9 cellular contexts compared by ENCODE assay signal in genomic region chr17:40070895-40071719, GRCh38. TPM values are rescaled to one million over a fixed set of nuclear protein-coding genes. Genes with fewer than 3 reads are reported as not detected.
A peak's percentile ranks its signal among the peaks of the same experiment; 100 is the strongest.
DNase-seq lines count a peak whose midpoint lies in the region; ATAC-seq and TF ChIP-seq lines count a peak whose summit lies in the region.
"Had no signal": no experiment of that assay in that cellular context is flagged by ENCODE, and none has a peak within 500 bp of the region (broad histone marks: within the 10 kb centered on the region; RNA-seq: fewer than 3 reads in every experiment).

No MANE protein-coding gene starts in this region.

- H3K27ac ChIP-seq in GM23248 (no peak overlapping the region), right cardiac atrium (ENCODE audit: low read length) (peak overlapping the region; percentile 76), sigmoid colon (peak overlapping the region; percentile 96 to 99 (median 98))

- H3K4me3 ChIP-seq in GM23248 = no peak overlapping the region
- H3K4me3 ChIP-seq in right cardiac atrium (ENCODE audit: low read length) = no peak overlapping the region
- peak overlapping the region; percentile 4 to 40 (median 36) for H3K4me3 ChIP-seq in sigmoid colon

- peaks cover 49% of the 10 kb centered on the region for H3K79me2 ChIP-seq in GM23248 (ENCODE audit: insufficient read depth)

- no peaks in the 10 kb centered on the region for H3K9me3 ChIP-seq in GM23248 (ENCODE audit: low read depth)
- no peaks in the 10 kb centered on the region for H3K9me3 ChIP-seq in right cardiac atrium (ENCODE audit: control insufficient read depth, low read length)
- no peaks in the 10 kb centered on the region for H3K9me3 ChIP-seq in sigmoid colon

- WGBS in GM23248 (ENCODE audit: low coverage in 1 of 2, low lambda C conversion rate in 2 of 2, missing lambda C conversion rate in 2 of 2), 2 experiments = 37 to 48% methylated on average over 15 to 17 of the region's 17 CpGs
- WGBS in right cardiac atrium = 33% methylated on average over 17 of the region's 17 CpGs
- WGBS in sigmoid colon, 2 donors = 6 to 48% methylated on average over 17 of the region's 17 CpGs

- intact Hi-C loops in right cardiac atrium (cut with DNase I) (no loop called here), sigmoid colon (cut with DNase I) (no loop called here)

- H3K9me2 ChIP-seq in GM23248 (ENCODE audit: insufficient read depth) = no peaks in the 10 kb centered on the region

- no peaks in the 10 kb centered on the region for H4K20me1 ChIP-seq in GM23248 (ENCODE audit: insufficient read depth)

- H3K4me1 ChIP-seq in GM23248 (ENCODE audit: insufficient read depth) (peaks cover 50% of the 10 kb centered on the region), right cardiac atrium (ENCODE audit: control insufficient read depth, insufficient read depth, low read length) (peaks cover 59% of the 10 kb centered on the region), sigmoid colon (peaks cover 0 to 99% (median 98%) of the 10 kb centered on the region in 4 donors)

- H2AFZ ChIP-seq in GM23248 = no peak overlapping the region

- peak overlapping the region; percentile 7 for H3K4me2 ChIP-seq in GM23248 (ENCODE audit: unreplicated experiment)

- no peak overlapping the region for H3K9ac ChIP-seq in GM23248

- H3K36me3 ChIP-seq in GM23248 (ENCODE audit: low read depth) (no peaks in the 10 kb centered on the region), sigmoid colon (peaks cover 0 to 8% (median 6%) of the 10 kb centered on the region in 4 donors)

- no peak for TF ChIP-seq EP300 in sigmoid colon (IDR thresholded peaks at IDR 0.05)

- TF ChIP-seq CTCF in sigmoid colon (IDR thresholded peaks at IDR 0.05) = no peak

- ATAC-seq in right cardiac atrium (peak; percentile 1 to 8), HG03175 (IDR thresholded peaks at IDR 0.05; ENCODE audit: unreplicated experiment) (no peak)

- DNase-seq in GM23248 (peak; percentile 44), SW480 (ENCODE audit: low spot score) (peak; percentile 59), right cardiac atrium (peak; percentile 69 to 90 (median 88)), sigmoid colon (peak; percentile 90), NCI-H146 (lab: John Stamatoyannopoulos, UW) (no peak), NCI-H345 treated with DMSO at 0.1 percent for 48 hours (lab: John Stamatoyannopoulos, UW; ENCODE audit: unreplicated experiment) (no peak), NCI-H1105 (lab: John Stamatoyannopoulos, UW) (no peak)
- DNase-seq: PC-3 had no signal

- peak in 1 of 2 donors; percentile 6 for TF ChIP-seq POLR2A in sigmoid colon (IDR thresholded peaks at IDR 0.05)

- peaks cover 22% of the 10 kb centered on the region for H3F3A ChIP-seq in GM23248 (ENCODE audit: insufficient read depth)

- H3K27me3 ChIP-seq in GM23248 (replicated peaks; ENCODE audit: insufficient read depth) (no peaks in the 10 kb centered on the region), right cardiac atrium (ENCODE audit: control insufficient read depth, insufficient read depth) (no peaks in the 10 kb centered on the region), sigmoid colon (no peaks in the 10 kb centered on the region)

- in situ Hi-C loops in GM23248 (cut with MboI) = no loop called here

RNA-seq across cellular contexts. Expression of gene THRA, which starts 8.3 kb away (rescaled TPM):
- 33.3 and 36.2 TPM in 2 replicates for total RNA-seq in GM23248 (2014; rRNA removed; shearing (Covaris generic))
- polyA plus RNA-seq in GM23248 (2016; fragmentation: Nextera tagmentation; extraction: Ambion mirVana) (15.8 and 16.4 TPM in 2 replicates), right cardiac atrium (73.3 TPM), sigmoid colon (10 to 100 TPM; 25.4 to 35.4 (median 25.8) TPM)
- total RNA-seq in right cardiac atrium (10 to 100 TPM; 80.6 to 99.5 (median 95.9) TPM), sigmoid colon (10 to 100 TPM; 78.8 to 86.1 (median 83.8) TPM)

RNA-seq across cellular contexts. Expression of gene MED24, which starts 16.9 kb away (rescaled TPM):
- 35.3 and 37.3 TPM in 2 replicates for total RNA-seq in GM23248 (2014; rRNA removed; shearing (Covaris generic))
- 33.6 and 35.2 TPM in 2 replicates for polyA plus RNA-seq in GM23248 (2016; fragmentation: Nextera tagmentation; extraction: Ambion mirVana)
- total RNA-seq in right cardiac atrium = 10 to 100 TPM; 54.3 to 60.5 (median 54.7) TPM
- polyA plus RNA-seq in right cardiac atrium = 45.1 TPM
- 10 to 100 TPM; 27.3 to 64.8 (median 31.7) TPM for total RNA-seq in sigmoid colon
- 10 to 100 TPM; 19.2 to 83.0 (median 29.1) TPM for polyA plus RNA-seq in sigmoid colon

RNA-seq across cellular contexts. Expression of gene NR1D1, which starts 29.3 kb away (rescaled TPM):
- 0.76 and 2.4 TPM in 2 replicates for total RNA-seq in GM23248 (2014; rRNA removed; shearing (Covaris generic))
- 4.6 and 5.4 TPM in 2 replicates for polyA plus RNA-seq in GM23248 (2016; fragmentation: Nextera tagmentation; extraction: Ambion mirVana)
- 10 to 100 TPM; 10.2 to 25.1 (median 18.8) TPM for total RNA-seq in right cardiac atrium
- polyA plus RNA-seq in right cardiac atrium = 12.3 TPM
- total RNA-seq in sigmoid colon = 10 to 100 TPM in 3 of 4 donors, 1 to 10 TPM in 1; 4.1 to 12.8 (median 11.9) TPM
- 10 to 100 TPM in 1 of 3 donors, 1 to 10 TPM in 2; 4.4 to 11.4 (median 8.1) TPM for polyA plus RNA-seq in sigmoid colon

RNA-seq across cellular contexts. Expression of gene MSL1, which starts 50.7 kb away (rescaled TPM):
- 45.3 and 76.1 TPM in 2 replicates for total RNA-seq in GM23248 (2014; rRNA removed; shearing (Covaris generic))
- 8.9 and 9.0 TPM in 2 replicates for polyA plus RNA-seq in GM23248 (2016; fragmentation: Nextera tagmentation; extraction: Ambion mirVana)
- total RNA-seq in right cardiac atrium = 10 to 100 TPM; 53.6 to 57.3 (median 55.2) TPM
- 44.8 TPM for polyA plus RNA-seq in right cardiac atrium
- total RNA-seq in sigmoid colon = 10 to 100 TPM; 52.3 to 92.2 (median 58.0) TPM
- polyA plus RNA-seq in sigmoid colon = 10 to 100 TPM; 29.4 to 63.5 (median 34.0) TPM

RNA-seq across cellular contexts. Expression of gene CSF3, which starts 55.9 kb away (rescaled TPM):
- total RNA-seq in GM23248 (2014; rRNA removed; shearing (Covaris generic)) = not detected in 2 replicates
- polyA plus RNA-seq in GM23248 (2016; fragmentation: Nextera tagmentation; extraction: Ambion mirVana) (0.13 TPM in 1 of 2 replicates, not detected in the other), right cardiac atrium (0.97 TPM), sigmoid colon (1 to 10 TPM in 2 of 3 donors, not detected in 1; 1.2 to 3.1 TPM)
- total RNA-seq in right cardiac atrium (under 1 TPM in 2 of 4 donors, not detected in 2; 0.40 to 0.58 TPM), sigmoid colon (10 to 100 TPM in 1 of 4 donors, not detected in 3; 23.3 TPM)

Comparison
In these comparisons a context has a peak if more than half of its experiments do, and no peak if none do; other contexts are left out.
1. DNase-seq: peak in GM23248 (single experiment), SW480 (single experiment), right cardiac atrium (3 of 3) and sigmoid colon (single experiment); none in NCI-H146 (single experiment), NCI-H345 treated with DMSO at 0.1 percent for 48 hours (single experiment) and NCI-H1105 (single experiment).
2. H3K4me3 ChIP-seq: peak in sigmoid colon (4 of 4); none in GM23248 (single experiment) and right cardiac atrium (single experiment).